ENCODE assay signal across 8 cellular contexts in genomic region chr6:13762648-13763441, GRCh38. TPM values are rescaled to one million over a fixed set of nuclear protein-coding genes. Genes with fewer than 3 reads are reported as not detected.
DNase-seq lines count a peak whose midpoint lies in the region; ATAC-seq and TF ChIP-seq lines count a peak whose summit lies in the region.

No MANE protein-coding gene starts in this region.

- POLR2A ChIA-PET in activated CD4-positive, alpha-beta T cell treated with anti-CD3 and anti-CD28 coated beads, Interleukin-2, amount 10 ng/mL, durations not matched to agents 7 days and 5 days (lab: Charles Lee): no interaction called here

- no peaks in the 10 kb centered on the region for H3K27me3 ChIP-seq in right lobe of liver

- H3K27me3 Mint-ChIP-seq in activated CD8-positive, alpha-beta memory T cell treated with anti-CD3 and anti-CD28 coated beads, Interleukin-2, amount 10 ng/mL, durations not matched to agents 7 days and 5 days: no peaks in the 10 kb centered on the region
- H3K27me3 Mint-ChIP-seq in activated CD4-positive, alpha-beta T cell treated with anti-CD3 and anti-CD28 coated beads, Interleukin-2, amount 10 ng/mL, durations not matched to agents 7 days and 5 days: peaks cover 4% of the 10 kb centered on the region

- H3K36me3 Mint-ChIP-seq in activated CD8-positive, alpha-beta memory T cell treated with anti-CD3 and anti-CD28 coated beads, Interleukin-2, amount 10 ng/mL, durations not matched to agents 7 days and 5 days: peaks cover 6% of the 10 kb centered on the region
- peaks cover 4% of the 10 kb centered on the region for H3K36me3 Mint-ChIP-seq in activated CD4-positive, alpha-beta T cell treated with anti-CD3 and anti-CD28 coated beads, Interleukin-2, amount 10 ng/mL, durations not matched to agents 7 days and 5 days (ENCODE audit: low read depth)

- peak overlapping the region; percentile 92 for H3K27ac Mint-ChIP-seq in activated CD8-positive, alpha-beta memory T cell treated with anti-CD3 and anti-CD28 coated beads, Interleukin-2, amount 10 ng/mL, durations not matched to agents 7 days and 5 days
- H3K27ac Mint-ChIP-seq in activated CD4-positive, alpha-beta T cell treated with anti-CD3 and anti-CD28 coated beads, Interleukin-2, amount 10 ng/mL, durations not matched to agents 7 days and 5 days: peak overlapping the region; percentile 88

- H3K4me1 Mint-ChIP-seq in activated CD8-positive, alpha-beta memory T cell treated with anti-CD3 and anti-CD28 coated beads, Interleukin-2, amount 10 ng/mL, durations not matched to agents 7 days and 5 days: peaks cover 50% of the 10 kb centered on the region
- H3K4me1 Mint-ChIP-seq in activated CD4-positive, alpha-beta T cell treated with anti-CD3 and anti-CD28 coated beads, Interleukin-2, amount 10 ng/mL, durations not matched to agents 7 days and 5 days: peaks cover 51% of the 10 kb centered on the region

- no peak for TF ChIP-seq CTCF in fibroblast of villous mesenchyme (IDR thresholded peaks at IDR 0.05; ENCODE audit: insufficient read depth, low read depth, low read length)
- TF ChIP-seq CTCF in right lobe of liver (IDR thresholded peaks at IDR 0.05): no peak

- H3K36me3 ChIP-seq in right lobe of liver: no peaks in the 10 kb centered on the region

- no peaks in the 10 kb centered on the region for H3K9me3 Mint-ChIP-seq in activated CD8-positive, alpha-beta memory T cell treated with anti-CD3 and anti-CD28 coated beads, Interleukin-2, amount 10 ng/mL, durations not matched to agents 7 days and 5 days (ENCODE audit: low read depth)
- H3K9me3 Mint-ChIP-seq in activated CD4-positive, alpha-beta T cell treated with anti-CD3 and anti-CD28 coated beads, Interleukin-2, amount 10 ng/mL, durations not matched to agents 7 days and 5 days: peaks cover 5% of the 10 kb centered on the region

- intact Hi-C loops in right lobe of liver (cut with DNase I): no loop called here

- H3K4me3 Mint-ChIP-seq in activated CD8-positive, alpha-beta memory T cell treated with anti-CD3 and anti-CD28 coated beads, Interleukin-2, amount 10 ng/mL, durations not matched to agents 7 days and 5 days: peak overlapping the region; percentile 72
- H3K4me3 Mint-ChIP-seq in activated CD4-positive, alpha-beta T cell treated with anti-CD3 and anti-CD28 coated beads, Interleukin-2, amount 10 ng/mL, durations not matched to agents 7 days and 5 days: peak overlapping the region; percentile 50

- ATAC-seq in activated CD8-positive, alpha-beta memory T cell treated with anti-CD3 and anti-CD28 coated beads, Interleukin-2, amount 10 ng/mL, durations not matched to agents 7 days and 5 days: peak; percentile 74
- ATAC-seq in right lobe of liver: no peak
- no peak for ATAC-seq in GM21786 (IDR thresholded peaks at IDR 0.05; ENCODE audit: unreplicated experiment)

- CTCF ChIA-PET in activated CD8-positive, alpha-beta memory T cell treated with anti-CD3 and anti-CD28 coated beads, Interleukin-2, amount 10 ng/mL, durations not matched to agents 7 days and 5 days (lab: Charles Lee): interaction anchor here (0.8 to 2.1 kb wide), 8 partner anchors 10 to 188 kb away, joined by 3 to 13 read pairs (median 4); partner anchors contain the start of genes NOL7 and SIRT5
- CTCF ChIA-PET in activated CD4-positive, alpha-beta T cell treated with anti-CD3 and anti-CD28 coated beads, Interleukin-2, amount 10 ng/mL, durations not matched to agents 7 days and 5 days (lab: Charles Lee): interaction anchor here (0.7 to 3.1 kb wide), 7 partner anchors 8 to 59 kb away, joined by 3 to 12 read pairs (median 3); no protein-coding TSS in a partner anchor

- DNase-seq in activated CD8-positive, alpha-beta memory T cell treated with anti-CD3 and anti-CD28 coated beads, Interleukin-2, amount 10 ng/mL, durations not matched to agents 7 days and 5 days: peak; percentile 67
- no peak for DNase-seq in activated CD8-positive, alpha-beta memory T cell treated with anti-CD3 and anti-CD28 coated beads, Interleukin-2, amount 50 U/mL, for 4 hours
- peak; percentile 55 for DNase-seq in activated CD4-positive, alpha-beta T cell treated with anti-CD3 and anti-CD28 coated beads, Interleukin-2, amount 10 ng/mL, durations not matched to agents 7 days and 5 days
- DNase-seq in fibroblast of villous mesenchyme (ENCODE audit: low read depth) (peak; percentile 95), right lobe of liver (no peak), COLO668 (lab: John Stamatoyannopoulos, UW; ENCODE audit: unreplicated experiment) (no peak)
- peak; percentile 10 to 16 for DNase-seq in stimulated activated CD8-positive, alpha-beta memory T cell treated with anti-CD3 and anti-CD28 coated beads, Interleukin-15, amount 100 ng/mL, for 48 hours (ENCODE audit: low read depth in 2 of 2)

- WGBS in right lobe of liver (ENCODE audit: insufficient coverage, low coverage, low lambda C conversion rate, missing lambda C conversion rate): 36% methylated on average over 5 of the region's 6 CpGs

- H3K27ac ChIP-seq in right lobe of liver: no peak overlapping the region

- H3K4me3 ChIP-seq in fibroblast of villous mesenchyme (ENCODE audit: low read depth, low read length) (no peak overlapping the region), right lobe of liver (no peak overlapping the region)

- H3K4me1 ChIP-seq in right lobe of liver: no peaks in the 10 kb centered on the region

- no peaks in the 10 kb centered on the region for H3K9me3 ChIP-seq in right lobe of liver

- no peak for TF ChIP-seq POLR2A in right lobe of liver (IDR thresholded peaks at IDR 0.05)

RNA-seq across cellular contexts. Expression of gene RANBP9, which starts 51.2 kb away (rescaled TPM):
- 10 to 100 TPM; 57.2 to 74.3 TPM for total RNA-seq in activated CD8-positive, alpha-beta memory T cell treated with anti-CD3 and anti-CD28 coated beads, Interleukin-2, amount 10 ng/mL, durations not matched to agents 7 days and 5 days
- 10 to 100 TPM; 51.1 to 56.1 TPM for total RNA-seq in activated CD4-positive, alpha-beta T cell treated with anti-CD3 and anti-CD28 coated beads, Interleukin-2, amount 10 ng/mL, durations not matched to agents 7 days and 5 days
- total RNA-seq in fibroblast of villous mesenchyme: 25.5 and 26.4 TPM in 2 replicates
- 10 to 100 TPM; 14.1 to 17.9 (median 15.9) TPM for total RNA-seq in right lobe of liver

RNA-seq across cellular contexts. Expression of gene MCUR1, which starts 51.5 kb away (rescaled TPM):
- 10 to 100 TPM; 27.7 to 31.1 TPM for total RNA-seq in activated CD8-positive, alpha-beta memory T cell treated with anti-CD3 and anti-CD28 coated beads, Interleukin-2, amount 10 ng/mL, durations not matched to agents 7 days and 5 days
- 10 to 100 TPM; 23.5 to 32.7 TPM for total RNA-seq in activated CD4-positive, alpha-beta T cell treated with anti-CD3 and anti-CD28 coated beads, Interleukin-2, amount 10 ng/mL, durations not matched to agents 7 days and 5 days
- total RNA-seq in fibroblast of villous mesenchyme (12.2 and 13.8 TPM in 2 replicates), right lobe of liver (10 to 100 TPM; 12.7 to 17.8 (median 15.2) TPM)

Comparison
In these comparisons a context has a peak if more than half of its experiments do, and no peak if none do; other contexts are left out.
1. DNase-seq: peak in activated CD8-positive, alpha-beta memory T cell treated with anti-CD3 and anti-CD28 coated beads, Interleukin-2, amount 10 ng/mL, durations not matched to agents 7 days and 5 days (single experiment), activated CD4-positive, alpha-beta T cell treated with anti-CD3 and anti-CD28 coated beads, Interleukin-2, amount 10 ng/mL, durations not matched to agents 7 days and 5 days (single experiment), fibroblast of villous mesenchyme (single experiment) and stimulated activated CD8-positive, alpha-beta memory T cell treated with anti-CD3 and anti-CD28 coated beads, Interleukin-15, amount 100 ng/mL, for 48 hours (2 of 2); none in activated CD8-positive, alpha-beta memory T cell treated with anti-CD3 and anti-CD28 coated beads, Interleukin-2, amount 50 U/mL, for 4 hours (single experiment), right lobe of liver (0 of 3) and COLO668 (single experiment).